In the genomic region with DNA sequence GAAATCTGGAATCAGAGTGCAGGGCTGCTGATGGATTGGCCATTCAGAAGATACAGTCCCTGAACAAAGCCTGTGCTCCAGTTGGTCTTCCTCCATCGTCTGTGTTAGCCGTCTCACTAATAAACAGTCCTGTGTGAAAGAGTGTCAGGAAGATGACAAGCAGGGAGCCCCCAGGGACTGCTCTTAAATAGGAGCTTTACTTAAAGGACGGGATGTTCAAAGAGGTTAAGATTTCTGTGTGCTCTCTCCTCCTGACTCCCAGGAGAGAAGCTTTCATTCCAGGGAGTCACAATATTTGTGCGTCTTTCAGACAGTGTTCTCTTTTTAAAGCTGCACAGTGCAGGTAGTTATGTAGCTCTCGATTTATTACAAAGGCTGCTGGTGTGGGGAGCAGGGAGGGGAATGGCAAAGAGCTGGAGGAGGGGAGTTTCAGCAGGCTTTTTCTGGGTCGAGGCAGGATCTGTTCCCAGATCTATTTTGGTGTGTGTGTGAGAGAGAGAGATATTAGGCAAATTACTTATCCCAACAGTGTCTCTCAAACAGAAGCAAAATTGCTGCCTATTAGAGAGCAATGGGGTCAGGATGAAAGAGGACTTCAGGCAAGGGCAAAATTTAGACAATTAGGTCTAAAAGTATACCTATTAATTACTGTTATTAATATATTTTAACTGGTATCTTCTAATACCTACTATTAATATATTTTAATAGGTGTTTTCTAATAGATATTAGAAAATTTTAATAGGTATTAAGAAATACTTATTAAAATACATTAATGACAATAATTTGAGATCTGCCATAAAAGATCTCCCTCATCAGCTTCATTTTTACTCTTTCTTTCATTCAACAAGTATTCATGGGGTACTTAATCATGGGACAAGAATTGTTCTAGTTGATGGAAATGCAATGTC, we compare ENCODE assay signal across 13 cellular contexts. TPM values are rescaled to one million over a fixed set of nuclear protein-coding genes. Genes with fewer than 3 reads are reported as not detected.
DNase-seq lines count a peak whose midpoint lies in the region; ATAC-seq and TF ChIP-seq lines count a peak whose summit lies in the region.
"Had no signal": no experiment of that assay in that cellular context is flagged by ENCODE, and none has a peak within 500 bp of the region (broad histone marks: within the 10 kb centered on the region; RNA-seq: fewer than 3 reads in every experiment).

No MANE protein-coding gene starts in this region.

- H3K9me3 ChIP-seq in Karpas-422 (ENCODE audit: low read length) (no peaks in the 10 kb centered on the region), gastrocnemius medialis (no peaks in the 10 kb centered on the region)
- H3K9me3 ChIP-seq: mucosa of descending colon, SJSA1 had no signal

- peak overlapping the region; percentile 51; the same call in 1 of the 2 replicates for H2AFZ ChIP-seq in Karpas-422 (ENCODE audit: low read length)

- no peak overlapping the region for H3K9ac ChIP-seq in Karpas-422 (ENCODE audit: low read length)

- peaks cover 4% of the 10 kb centered on the region for H3K36me3 Mint-ChIP-seq in glutamatergic neuron (ENCODE audit: unreplicated experiment)

- H3K9me2 ChIP-seq in Karpas-422 (replicated peaks; ENCODE audit: insufficient read depth, low read length): no peaks in the 10 kb centered on the region

- H3K27ac ChIP-seq in Karpas-422 (ENCODE audit: low read length): no peak overlapping the region
- peak overlapping the region; percentile 68 to 88 (median 80) for H3K27ac ChIP-seq in gastrocnemius medialis
- H3K27ac ChIP-seq: SJSA1, stomach had no signal

- no peaks in the 10 kb centered on the region for H4K20me1 ChIP-seq in Karpas-422 (ENCODE audit: insufficient read depth, low read depth, low read length)

- H3K4me1 ChIP-seq in Karpas-422 (ENCODE audit: low read length) (peaks cover 28% of the 10 kb centered on the region), gastrocnemius medialis (peaks cover 25 to 69% of the 10 kb centered on the region in 2 donors)
- H3K4me1 ChIP-seq: SJSA1, stomach had no signal

- H3K4me3 ChIP-seq in Karpas-422 (ENCODE audit: low read length) (no peak overlapping the region), gastrocnemius medialis (peak overlapping the region in 1 of 4 donors; percentile 14)
- H3K4me3 ChIP-seq: mucosa of descending colon, SJSA1, stomach had no signal

- H3K36me3 ChIP-seq in Karpas-422 (ENCODE audit: insufficient read depth, low read length): no peaks in the 10 kb centered on the region
- H3K36me3 ChIP-seq in gastrocnemius medialis: no peaks in the 10 kb centered on the region
- H3K36me3 ChIP-seq: SJSA1, stomach had no signal

- DNase-seq in Karpas-422 (no peak), NCI-H526 (lab: John Stamatoyannopoulos, UW) (peak; percentile 69 to 76), glutamatergic neuron (peak; percentile 56), gastrocnemius medialis (no peak), left lobe of liver (ENCODE audit: low spot score) (no peak)
- DNase-seq: activated CD4-positive, alpha-beta T cell treated with anti-CD3 and anti-CD28 coated beads, Interleukin-2, amount 10 ng/mL, durations not matched to agents 7 days and 5 days; activated T-cell treated with anti-CD3 and anti-CD28 coated beads, Interleukin-2, amount 50 U/mL, for 72 hours; mucosa of descending colon; stimulated activated CD4-positive, alpha-beta T cell treated with anti-CD3 and anti-CD28 coated beads, Interleukin-12 subunit alpha, Interleukin-12 subunit beta, amount 100 ng/mL, for 4 hours; stomach had no signal

- no peaks in the 10 kb centered on the region for H3K79me2 ChIP-seq in Karpas-422 (ENCODE audit: low read length)

- H3K27me3 ChIP-seq in Karpas-422 (ENCODE audit: low read length) (0 out of 2 replicates have a peak, but pooled peaks cover 3% of the 10 kb centered on the region), gastrocnemius medialis (no peaks in the 10 kb centered on the region)
- H3K27me3 ChIP-seq: stomach had no signal

- H3K9me3 Mint-ChIP-seq in glutamatergic neuron (ENCODE audit: unreplicated experiment): peaks cover 5% of the 10 kb centered on the region
- H3K9me3 Mint-ChIP-seq: activated CD4-positive, alpha-beta T cell treated with anti-CD3 and anti-CD28 coated beads, Interleukin-2, amount 10 ng/mL, durations not matched to agents 7 days and 5 days; activated T-cell treated with anti-CD3 and anti-CD28 coated beads, Interleukin-2, amount 50 U/mL, for 72 hours had no signal

- peaks cover 24% of the 10 kb centered on the region for H3K4me1 Mint-ChIP-seq in glutamatergic neuron (ENCODE audit: low read depth, unreplicated experiment)
- H3K4me1 Mint-ChIP-seq: activated CD4-positive, alpha-beta T cell treated with anti-CD3 and anti-CD28 coated beads, Interleukin-2, amount 10 ng/mL, durations not matched to agents 7 days and 5 days had no signal

- no peak for TF ChIP-seq POLR2A in gastrocnemius medialis (IDR thresholded peaks at IDR 0.05)

- ATAC-seq in gastrocnemius medialis: peak; percentile 6 to 51
- ATAC-seq in left lobe of liver: no peak
- ATAC-seq in GM18907 (IDR thresholded peaks at IDR 0.05; ENCODE audit: unreplicated experiment): no peak
- no peak for ATAC-seq in GM18870 (IDR thresholded peaks at IDR 0.05; ENCODE audit: unreplicated experiment)
- ATAC-seq: activated T-cell treated with anti-CD3 and anti-CD28 coated beads, Interleukin-2, amount 50 U/mL, for 72 hours; mucosa of descending colon had no signal

- H3K27ac Mint-ChIP-seq in glutamatergic neuron (ENCODE audit: unreplicated experiment): peak overlapping the region; percentile 89
- H3K27ac Mint-ChIP-seq: activated CD4-positive, alpha-beta T cell treated with anti-CD3 and anti-CD28 coated beads, Interleukin-2, amount 10 ng/mL, durations not matched to agents 7 days and 5 days; activated T-cell treated with anti-CD3 and anti-CD28 coated beads, Interleukin-2, amount 50 U/mL, for 72 hours had no signal

- intact Hi-C loops in gastrocnemius medialis (cut with DNase I; ENCODE audit: low total_unique reads): loop anchor here (2.0 to 5.0 kb wide), 3 partner anchors 33 to 83 kb away; partner anchors contain the start of genes GPA33, POU2F1 and STYXL2

- H3K4me3 Mint-ChIP-seq in glutamatergic neuron (ENCODE audit: unreplicated experiment): peak overlapping the region; percentile 83
- H3K4me3 Mint-ChIP-seq: activated CD4-positive, alpha-beta T cell treated with anti-CD3 and anti-CD28 coated beads, Interleukin-2, amount 10 ng/mL, durations not matched to agents 7 days and 5 days; activated T-cell treated with anti-CD3 and anti-CD28 coated beads, Interleukin-2, amount 50 U/mL, for 72 hours had no signal

- H3K27me3 Mint-ChIP-seq in glutamatergic neuron (ENCODE audit: unreplicated experiment): no peaks in the 10 kb centered on the region

- TF ChIP-seq CTCF in glutamatergic neuron (IDR thresholded peaks at IDR 0.05; ENCODE audit: partially characterized antibody, unreplicated experiment): no peak
- TF ChIP-seq CTCF in gastrocnemius medialis (IDR thresholded peaks at IDR 0.05 in 4 of 5, conservative IDR thresholded peaks at IDR 0.05 in 1 of 5): no peak

- no peak overlapping the region for H3K4me2 ChIP-seq in Karpas-422 (ENCODE audit: low read depth, low read length, poor library complexity, severe bottlenecking)

- in situ Hi-C loops in gastrocnemius medialis (cut with MboI; ENCODE audit: low sequenced_read_pairs in 4 of 4): no loop called here

RNA-seq across cellular contexts. Expression of gene STYXL2, which starts 43.7 kb away (rescaled TPM):
- total RNA-seq in Karpas-422 (2014; rRNA removed; shearing (Covaris generic); ENCODE audit: low replicate concordance): not detected in 2 replicates
- total RNA-seq in glutamatergic neuron (ENCODE audit: unreplicated experiment) (0.27 TPM), gastrocnemius medialis (100 to 1,000 TPM in 1 of 4 donors, 10 to 100 TPM in 3; 63.7 to 159 (median 89.1) TPM), left lobe of liver (not detected)
- total RNA-seq: activated CD4-positive, alpha-beta T cell treated with anti-CD3 and anti-CD28 coated beads, Interleukin-2, amount 10 ng/mL, durations not matched to agents 7 days and 5 days; SJSA1 had no signal

RNA-seq across cellular contexts. Expression of gene GPA33, which starts 47.4 kb away (rescaled TPM):
- 0.07 TPM in 1 of 2 replicates, not detected in the other for total RNA-seq in Karpas-422 (2014; rRNA removed; shearing (Covaris generic); ENCODE audit: low replicate concordance)
- total RNA-seq in glutamatergic neuron (ENCODE audit: unreplicated experiment): not detected
- total RNA-seq in gastrocnemius medialis: 1 to 10 TPM in 1 of 4 donors, not detected in 3; 1.9 TPM
- 0.20 TPM for total RNA-seq in left lobe of liver
- total RNA-seq: SJSA1 had no signal

Comparison
In these comparisons a context has a peak if more than half of its experiments do, and no peak if none do; other contexts are left out.
1. DNase-seq: peak in NCI-H526 (2 of 2) and glutamatergic neuron (single experiment); none in Karpas-422 (single experiment), gastrocnemius medialis (0 of 2) and left lobe of liver (single experiment).
2. ATAC-seq: peak in gastrocnemius medialis (2 of 2); none in left lobe of liver (single experiment), GM18907 (single experiment) and GM18870 (single experiment).
3. RNA of gene STYXL2, which starts 43.7 kb away (total RNA-seq): 63.7 to 159 TPM in gastrocnemius medialis; 0.27 TPM in glutamatergic neuron (single experiment), not detected in left lobe of liver (single experiment) and not detected in Karpas-422; every median in the first group is over 10 times any median in the second.